Comparison of ENCODE assay signal across 1 cellular context in genomic region chr14:66508846-66509621, GRCh38.
TF ChIP-seq lines count a peak whose summit lies in the region.

No MANE protein-coding gene starts in this region.

TF ChIP-seq in IMR-90, 13 proteins besides CTCF, POLR2A, EP300 and RAD21:
- TF ChIP-seq MXI1 (IDR thresholded peaks at IDR 0.05; ENCODE audit: borderline replicate concordance, low read depth, low read length) (no peak), MAZ (IDR thresholded peaks at IDR 0.05; ENCODE audit: borderline replicate concordance, low read depth, low read length) (peak; percentile 24; the same call in 1 of the 2 replicates)
